Comparison of ENCODE assay signal across 23 cellular contexts in genomic region chr14:69595336-69595735, GRCh38. TPM values are rescaled to one million over a fixed set of nuclear protein-coding genes. Genes with fewer than 3 reads are reported as not detected.
A peak's percentile ranks its signal among the peaks of the same experiment; 100 is the strongest.
DNase-seq lines count a peak whose midpoint lies in the region; ATAC-seq and TF ChIP-seq lines count a peak whose summit lies in the region.
"Had no signal": no experiment of that assay in that cellular context is flagged by ENCODE, and none has a peak within 500 bp of the region (broad histone marks: within the 10 kb centered on the region; RNA-seq: fewer than 3 reads in every experiment).

No MANE protein-coding gene starts in this region.

- H3K27ac Mint-ChIP-seq in brain = peak overlapping the region in 3 of 5 experiments; percentile 20 to 74 (median 67)
- H3K27ac Mint-ChIP-seq in naive thymus-derived CD4-positive, alpha-beta T cell = no peak overlapping the region
- H3K27ac Mint-ChIP-seq: CD4-positive, alpha-beta memory T cell; CD4-positive, CD25-positive, alpha-beta regulatory T cell had no signal

- H3K36me3 Mint-ChIP-seq in brain = no peaks in the 10 kb centered on the region
- H3K36me3 Mint-ChIP-seq in naive thymus-derived CD4-positive, alpha-beta T cell = no peaks in the 10 kb centered on the region
- H3K36me3 Mint-ChIP-seq: CD14-positive monocyte; CD4-positive, alpha-beta memory T cell; CD4-positive, CD25-positive, alpha-beta regulatory T cell; CD8-positive, alpha-beta memory T cell had no signal

- no peaks in the 10 kb centered on the region for H3K79me2 ChIP-seq in SK-N-SH (ENCODE audit: insufficient read depth)

- H3K4me3 Mint-ChIP-seq in brain = no peak overlapping the region
- H3K4me3 Mint-ChIP-seq in naive thymus-derived CD4-positive, alpha-beta T cell = no peak overlapping the region
- H3K4me3 Mint-ChIP-seq: CD14-positive monocyte; CD4-positive, alpha-beta memory T cell; CD4-positive, CD25-positive, alpha-beta regulatory T cell; CD8-positive, alpha-beta memory T cell had no signal

- intact Hi-C loops in posterior vena cava (cut with DNase I) = no loop called here
- intact Hi-C loops in naive thymus-derived CD4-positive, alpha-beta T cell (cut with micrococcal nuclease) = no loop called here

- H3K4me1 ChIP-seq in naive thymus-derived CD4-positive, alpha-beta T cell (ENCODE audit: control insufficient read depth in 2 of 2, insufficient read depth in 2 of 2, low read length in 2 of 2) = no peaks in the 10 kb centered on the region
- peaks cover 0 to 3% of the 10 kb centered on the region in 2 experiments; a peak in 2 of 4 replicates for H3K4me1 ChIP-seq in SK-N-SH (ENCODE audit: control insufficient read depth in 1 of 2, insufficient read depth in 2 of 2, low read depth in 1 of 2, low read length in 1 of 2)
- H3K4me1 ChIP-seq: BE2C had no signal

- no peak for TF ChIP-seq RAD21 in SK-N-SH (IDR thresholded peaks at IDR 0.05; ENCODE audit: low read length)

- no peak overlapping the region for H3K9ac ChIP-seq in SK-N-SH
- H3K9ac ChIP-seq: BLaER1 had no signal

- no peak overlapping the region for H3K4me2 ChIP-seq in SK-N-SH
- H3K4me2 ChIP-seq: BLaER1 had no signal

- H3K4me1 Mint-ChIP-seq in brain = peaks cover 38% of the 10 kb centered on the region
- H3K4me1 Mint-ChIP-seq in naive thymus-derived CD4-positive, alpha-beta T cell = no peaks in the 10 kb centered on the region
- H3K4me1 Mint-ChIP-seq: CD14-positive monocyte; CD4-positive, alpha-beta memory T cell; CD4-positive, CD25-positive, alpha-beta regulatory T cell; CD8-positive, alpha-beta memory T cell had no signal

- H4K20me1 ChIP-seq in SK-N-SH (ENCODE audit: insufficient read depth) = no peaks in the 10 kb centered on the region
- H4K20me1 ChIP-seq: BLaER1 had no signal

- H3F3A ChIP-seq in SK-N-SH (replicated peaks; ENCODE audit: insufficient read depth) = no peaks in the 10 kb centered on the region

- H3K9me2 ChIP-seq in SK-N-SH = no peaks in the 10 kb centered on the region

- H3K4me3 ChIP-seq in naive thymus-derived CD4-positive, alpha-beta T cell (ENCODE audit: low read length) = no peak overlapping the region
- no peak overlapping the region for H3K4me3 ChIP-seq in SK-N-SH (ENCODE audit: low read depth in 2 of 2, low read length in 1 of 2)
- H3K4me3 ChIP-seq: BLaER1, GM12878 had no signal

- CTCF ChIA-PET in naive thymus-derived CD4-positive, alpha-beta T cell (lab: Charles Lee) = no interaction called here
- CTCF ChIA-PET in SK-N-SH (lab: Yijun Ruan, JAX) = interaction anchor here (1.0 to 4.6 kb wide), 3 partner anchors 8 to 132 kb away, joined by 3 to 23 read pairs (median 9); no protein-coding TSS in a partner anchor

- DNase-seq in cerebellum (ENCODE audit: low spot score) = peak; percentile 79
- peak; percentile 42 for DNase-seq in posterior vena cava (ENCODE audit: low spot score)
- no peak for DNase-seq in HK-2 (ENCODE audit: unreplicated experiment)
- no peak for DNase-seq in naive thymus-derived CD4-positive, alpha-beta T cell
- no peak for DNase-seq in SK-N-SH
- DNase-seq: 8988T; ACHN; BE2C; CD4-positive, alpha-beta memory T cell; CD4-positive, CD25-positive, alpha-beta regulatory T cell; CD8-positive, alpha-beta memory T cell; COR-L47; DMS 273 treated with DMSO at 0.1 percent for 48 hours; DMS153; DMS53; DMS79; GDM1 had no signal

- POLR2A ChIA-PET in naive thymus-derived CD4-positive, alpha-beta T cell (lab: Charles Lee) = no interaction called here
- POLR2A ChIA-PET in SK-N-SH (lab: Yijun Ruan, JAX) = no interaction called here

- H3K27ac ChIP-seq in naive thymus-derived CD4-positive, alpha-beta T cell (ENCODE audit: low read depth, low read length) = no peak overlapping the region
- no peak overlapping the region for H3K27ac ChIP-seq in SK-N-SH (ENCODE audit: low read depth in 2 of 2, low read length in 1 of 2)
- H3K27ac ChIP-seq: BLaER1 had no signal

- H3K27me3 ChIP-seq in naive thymus-derived CD4-positive, alpha-beta T cell (ENCODE audit: control insufficient read depth in 2 of 2, insufficient read depth in 2 of 2, low read length in 2 of 2) = no peaks in the 10 kb centered on the region
- H3K27me3 ChIP-seq in SK-N-SH (ENCODE audit: insufficient read depth) = no peaks in the 10 kb centered on the region
- H3K27me3 ChIP-seq: BE2C, BLaER1 had no signal

- no peak for ATAC-seq in HG03097 (IDR thresholded peaks at IDR 0.05; ENCODE audit: low FRiP score, unreplicated experiment)
- no peak for ATAC-seq in naive thymus-derived CD4-positive, alpha-beta T cell
- ATAC-seq: GM12878 had no signal

- H2AFZ ChIP-seq in SK-N-SH (ENCODE audit: low read depth) = no peak overlapping the region

- no peak for TF ChIP-seq CTCF in brain (conservative IDR thresholded peaks at IDR 0.05)
- TF ChIP-seq CTCF in SK-N-SH (IDR thresholded peaks at IDR 0.05) = no peak

- H3K36me3 ChIP-seq in naive thymus-derived CD4-positive, alpha-beta T cell (ENCODE audit: control insufficient read depth in 2 of 3, insufficient read depth in 3 of 3, low read length in 3 of 3) = no peaks in the 10 kb centered on the region
- no peaks in the 10 kb centered on the region for H3K36me3 ChIP-seq in SK-N-SH (replicated peaks in 1 of 2; ENCODE audit: control insufficient read depth in 1 of 2, insufficient read depth in 2 of 2, low read length in 1 of 2)
- H3K36me3 ChIP-seq: BE2C, BLaER1 had no signal

- TF ChIP-seq EP300 in SK-N-SH (IDR thresholded peaks at IDR 0.05; ENCODE audit: borderline replicate concordance in 1 of 2, low read depth in 1 of 2, low read length in 1 of 2) = no peak

- H3K9me3 Mint-ChIP-seq in brain = no peaks in the 10 kb centered on the region
- no peaks in the 10 kb centered on the region for H3K9me3 Mint-ChIP-seq in naive thymus-derived CD4-positive, alpha-beta T cell
- H3K9me3 Mint-ChIP-seq: CD14-positive monocyte; CD4-positive, alpha-beta memory T cell; CD4-positive, CD25-positive, alpha-beta regulatory T cell; CD8-positive, alpha-beta memory T cell had no signal

- WGBS in SK-N-SH (ENCODE audit: low lambda C conversion rate) = 69% methylated on average over 5 of the region's 5 CpGs

- H3K27me3 Mint-ChIP-seq in brain = peaks cover 7% of the 10 kb centered on the region
- H3K27me3 Mint-ChIP-seq in naive thymus-derived CD4-positive, alpha-beta T cell = peaks cover 0 to 16% (median 0%) of the 10 kb centered on the region in 5 donors

- H3K9me3 ChIP-seq in naive thymus-derived CD4-positive, alpha-beta T cell (ENCODE audit: control insufficient read depth in 2 of 3, low read length in 3 of 3) = no peaks in the 10 kb centered on the region
- no peaks in the 10 kb centered on the region for H3K9me3 ChIP-seq in SK-N-SH
- H3K9me3 ChIP-seq: BE2C, BLaER1 had no signal

TF ChIP-seq in SK-N-SH, 30 proteins besides CTCF, POLR2A, EP300 and RAD21 (continues in another document):
- no peak for TF ChIP-seq TAF1 (IDR thresholded peaks at IDR 0.05; ENCODE audit: borderline replicate concordance, low read depth, low read length)
- TF ChIP-seq FOXM1 (IDR thresholded peaks at IDR 0.05; ENCODE audit: low read depth) = no peak
- TF ChIP-seq RCOR1 (IDR thresholded peaks at IDR 0.05; ENCODE audit: low read length) = no peak
- TF ChIP-seq, protein P1, sequence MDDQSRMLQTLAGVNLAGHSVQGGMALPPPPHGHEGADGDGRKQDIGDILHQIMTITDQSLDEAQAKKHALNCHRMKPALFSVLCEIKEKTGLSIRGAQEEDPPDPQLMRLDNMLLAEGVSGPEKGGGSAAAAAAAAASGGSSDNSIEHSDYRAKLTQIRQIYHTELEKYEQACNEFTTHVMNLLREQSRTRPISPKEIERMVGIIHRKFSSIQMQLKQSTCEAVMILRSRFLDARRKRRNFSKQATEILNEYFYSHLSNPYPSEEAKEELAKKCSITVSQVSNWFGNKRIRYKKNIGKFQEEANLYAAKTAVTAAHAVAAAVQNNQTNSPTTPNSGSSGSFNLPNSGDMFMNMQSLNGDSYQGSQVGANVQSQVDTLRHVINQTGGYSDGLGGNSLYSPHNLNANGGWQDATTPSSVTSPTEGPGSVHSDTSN (IDR thresholded peaks at IDR 0.05) = no peak
- no peak for TF ChIP-seq ELF1 (IDR thresholded peaks at IDR 0.05)
- TF ChIP-seq USF1 (IDR thresholded peaks at IDR 0.05; ENCODE audit: borderline replicate concordance, low read depth) = no peak
- TF ChIP-seq MEF2A (IDR thresholded peaks at IDR 0.05; ENCODE audit: borderline replicate concordance, low read depth) = no peak
- TF ChIP-seq NRF1 (IDR thresholded peaks at IDR 0.05; ENCODE audit: low read depth, low read length) = no peak
- no peak for TF ChIP-seq NFIC (IDR thresholded peaks at IDR 0.05; ENCODE audit: borderline replicate concordance)
- TF ChIP-seq, protein P2, sequence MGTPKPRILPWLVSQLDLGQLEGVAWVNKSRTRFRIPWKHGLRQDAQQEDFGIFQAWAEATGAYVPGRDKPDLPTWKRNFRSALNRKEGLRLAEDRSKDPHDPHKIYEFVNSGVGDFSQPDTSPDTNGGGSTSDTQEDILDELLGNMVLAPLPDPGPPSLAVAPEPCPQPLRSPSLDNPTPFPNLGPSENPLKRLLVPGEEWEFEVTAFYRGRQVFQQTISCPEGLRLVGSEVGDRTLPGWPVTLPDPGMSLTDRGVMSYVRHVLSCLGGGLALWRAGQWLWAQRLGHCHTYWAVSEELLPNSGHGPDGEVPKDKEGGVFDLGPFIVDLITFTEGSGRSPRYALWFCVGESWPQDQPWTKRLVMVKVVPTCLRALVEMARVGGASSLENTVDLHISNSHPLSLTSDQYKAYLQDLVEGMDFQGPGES (IDR thresholded peaks at IDR 0.05; ENCODE audit: low read depth, low read length) = no peak
- TF ChIP-seq FOSL2 (IDR thresholded peaks at IDR 0.05; ENCODE audit: borderline replicate concordance, low read depth) = no peak

RNA-seq across cellular contexts. Expression of gene SUSD6, which starts 16.1 kb away (rescaled TPM):
- polyA plus RNA-seq in brain (ENCODE audit: insufficient read depth, low read depth, low replicate concordance) (35.4 TPM), SK-N-SH (2012; rRNA removed) (8.5 and 9.5 TPM in 2 replicates)
- total RNA-seq in cerebellum (11.5 TPM), posterior vena cava (10 to 100 TPM; 35.1 to 43.8 TPM)
- 10 to 100 TPM; 42.9 to 90.8 (median 65.0) TPM for total RNA-seq in naive thymus-derived CD4-positive, alpha-beta T cell
- polyA plus RNA-seq in naive thymus-derived CD4-positive, alpha-beta T cell = 1 to 10 TPM; 4.3 to 6.3 TPM
- polyA plus RNA-seq in SK-N-SH (2012; cell fraction: cytosol; rRNA removed) = 5.2 and 7.2 TPM in 2 replicates
- 16.8 and 20.7 TPM in 2 replicates for polyA plus RNA-seq in SK-N-SH (2012; cell fraction: nucleus; rRNA removed)

RNA-seq across cellular contexts. Expression of gene CCDC177, which starts 20.7 kb away (rescaled TPM):
- polyA plus RNA-seq in brain (ENCODE audit: insufficient read depth, low read depth, low replicate concordance) (1.5 TPM), SK-N-SH (2012; rRNA removed) (not detected in 2 replicates)
- total RNA-seq in cerebellum (4.5 TPM), posterior vena cava (not detected)
- total RNA-seq in naive thymus-derived CD4-positive, alpha-beta T cell = not detected
- not detected for polyA plus RNA-seq in naive thymus-derived CD4-positive, alpha-beta T cell
- not detected in 2 replicates for polyA plus RNA-seq in SK-N-SH (2012; cell fraction: cytosol; rRNA removed)
- not detected in 2 replicates for polyA plus RNA-seq in SK-N-SH (2012; cell fraction: nucleus; rRNA removed)
- total RNA-seq: CD4-positive, alpha-beta memory T cell; CD4-positive, CD25-positive, alpha-beta regulatory T cell; CD8-positive, alpha-beta memory T cell; GM12878 had no signal
- polyA plus RNA-seq: AG04450; CD14-positive monocyte; CD4-positive, alpha-beta memory T cell; CD4-positive, CD25-positive, alpha-beta regulatory T cell; CD8-positive, alpha-beta memory T cell; GM12878 had no signal

Comparison
In these comparisons a context has a peak if more than half of its experiments do, and no peak if none do; other contexts are left out.
1. H3K27ac Mint-ChIP-seq: peak in brain (3 of 5); none in naive thymus-derived CD4-positive, alpha-beta T cell (0 of 9).
2. DNase-seq: peak in cerebellum (single experiment) and posterior vena cava (single experiment); none in HK-2 (single experiment), naive thymus-derived CD4-positive, alpha-beta T cell (0 of 9) and SK-N-SH (single experiment).